8 cellular contexts compared by ENCODE assay signal in the genomic region with DNA sequence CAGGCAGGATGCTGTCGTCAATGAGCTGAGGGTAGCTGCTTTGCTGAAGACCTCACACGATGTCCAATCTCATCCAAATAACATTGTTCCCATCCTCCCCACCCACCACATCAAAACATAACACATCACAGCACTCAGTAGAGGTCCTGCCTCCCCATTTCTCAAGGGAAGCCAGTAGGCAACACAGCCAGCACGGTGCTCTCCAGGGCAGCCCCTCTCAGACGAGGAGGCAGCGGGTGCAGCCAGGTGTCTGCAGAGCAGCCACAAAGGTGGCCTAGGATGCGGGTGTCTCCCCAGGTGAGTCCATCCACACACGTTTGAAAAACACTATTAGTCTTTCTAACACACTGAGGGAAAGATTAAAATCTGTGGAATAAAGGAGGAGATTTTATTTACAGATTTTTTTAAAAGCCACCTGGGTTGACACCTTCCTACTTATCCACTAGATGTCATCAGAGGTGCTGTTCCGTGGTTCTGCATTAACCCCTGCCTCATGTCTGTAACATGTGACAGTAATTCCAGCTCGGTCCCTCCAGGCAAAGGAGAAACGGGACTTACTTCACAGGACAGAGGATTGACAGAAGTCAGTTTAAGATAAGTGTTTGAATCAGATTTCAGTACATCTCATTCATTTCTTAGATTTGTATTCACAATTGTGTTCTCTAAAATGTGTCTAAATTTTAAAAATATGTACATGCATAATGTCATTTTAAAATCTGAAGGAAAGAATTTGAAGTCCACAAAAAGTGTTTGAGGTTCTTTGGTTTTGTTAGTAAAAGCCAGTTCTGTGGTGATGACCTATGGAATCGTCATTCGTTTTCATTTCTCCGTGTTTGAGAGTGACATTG.
DNase-seq lines count a peak whose midpoint lies in the region; ATAC-seq and TF ChIP-seq lines count a peak whose summit lies in the region.

No MANE protein-coding gene starts in this region.

- H3K27ac Mint-ChIP-seq in mesothelial cell of epicardium, result no peak overlapping the region

- TF ChIP-seq CTCF in AG04450 (IDR thresholded peaks at IDR 0.05; ENCODE audit: low read depth, low read length) (peak; percentile 58), GM12875 (IDR thresholded peaks at IDR 0.05; ENCODE audit: borderline replicate concordance, insufficient read depth, low read depth, low read length) (peak; percentile 47; the same call in 1 of the 2 replicates), mesothelial cell of epicardium (IDR thresholded peaks at IDR 0.05; ENCODE audit: unreplicated experiment) (no peak)

- no peaks in the 10 kb centered on the region for H3K36me3 ChIP-seq in aorta (ENCODE audit: control insufficient read depth in 1 of 2, insufficient read depth in 2 of 2, low read length in 1 of 2)

- H3K9me3 Mint-ChIP-seq in mesothelial cell of epicardium, result no peaks in the 10 kb centered on the region

- no peaks in the 10 kb centered on the region for H3K36me3 Mint-ChIP-seq in mesothelial cell of epicardium

- H3K27me3 Mint-ChIP-seq in mesothelial cell of epicardium (ENCODE audit: low read depth), result no peaks in the 10 kb centered on the region

- POLR2A ChIA-PET in AG04450 (lab: Yijun Ruan, JAX), result no interaction called here

- CTCF ChIA-PET in AG04450 (lab: Charles Lee), result interaction anchor here (0.7 to 1.4 kb wide), 6 partner anchors 9 to 659 kb away, joined by 3 to 10 read pairs (median 4); no protein-coding TSS in a partner anchor

- H3K27ac ChIP-seq in AG04450 (ENCODE audit: low read depth, low read length) (no peak overlapping the region), aorta (ENCODE audit: low read depth in 1 of 2, low read length in 2 of 2) (no peak overlapping the region)

- DNase-seq in AG04450 (ENCODE audit: low read depth, low spot score) (no peak), NCI-H2107 treated with DMSO at 0.1 percent for 48 hours (lab: John Stamatoyannopoulos, UW; ENCODE audit: unreplicated experiment) (peak; percentile 82), amniotic epithelial cell (ENCODE audit: low read depth) (peak; percentile 46), islet precursor cell (peak; percentile 73), aorta (no peak), mesothelial cell of epicardium (ENCODE audit: low spot score in 2 of 2, unreplicated experiment in 2 of 2) (no peak)

- H3K27me3 ChIP-seq in AG04450 (ENCODE audit: control insufficient read depth, insufficient read depth, low read length) (no peaks in the 10 kb centered on the region), aorta (ENCODE audit: control insufficient read depth in 1 of 2, insufficient read depth in 2 of 2, low read length in 1 of 2) (no peaks in the 10 kb centered on the region)

- H3K4me1 Mint-ChIP-seq in mesothelial cell of epicardium, result no peaks in the 10 kb centered on the region

- no peaks in the 10 kb centered on the region for H3K4me1 ChIP-seq in aorta (ENCODE audit: control insufficient read depth in 1 of 2, insufficient read depth in 2 of 2, low read length in 2 of 2)

- 63 to 66% methylated on average over 13 of the region's 13 CpGs for WGBS in aorta, 2 donors

- no peak overlapping the region for H3K4me3 Mint-ChIP-seq in mesothelial cell of epicardium

- H3K9me3 ChIP-seq in AG04450 (ENCODE audit: control insufficient read depth, insufficient read depth, low read length) (no peaks in the 10 kb centered on the region), aorta (ENCODE audit: control insufficient read depth, low read length) (no peaks in the 10 kb centered on the region)

- H3K4me3 ChIP-seq in AG04450 (ENCODE audit: low read depth, low read length) (no peak overlapping the region), GM12875 (ENCODE audit: low read depth, low read length) (no peak overlapping the region), aorta (ENCODE audit: low read length in 2 of 2) (no peak overlapping the region)

- ATAC-seq in HG02884 (IDR thresholded peaks at IDR 0.05; ENCODE audit: unreplicated experiment) (peak; percentile 85), aorta (ENCODE audit: low FRiP score) (no peak)

- intact Hi-C loops in aorta (cut with DNase I), result loop anchor here in 1 of 2 donors (5.0 kb wide), 1 partner anchor 159 kb away; no protein-coding TSS in a partner anchor

Comparison
In these comparisons a context has a peak if more than half of its experiments do, and no peak if none do; other contexts are left out.
1. DNase-seq: peak in NCI-H2107 treated with DMSO at 0.1 percent for 48 hours (single experiment), amniotic epithelial cell (single experiment) and islet precursor cell (single experiment); none in AG04450 (single experiment), aorta (0 of 2) and mesothelial cell of epicardium (0 of 2).